2 cellular contexts compared by ENCODE assay signal in genomic region chr9:134441227-134442086, GRCh38.
A peak's percentile ranks its signal among the peaks of the same experiment; 100 is the strongest.
TF ChIP-seq lines count a peak whose summit lies in the region.

No MANE protein-coding gene starts in this region.

TF ChIP-seq in HEK293, 187 proteins besides CTCF, POLR2A, EP300 and RAD21:
- TF ChIP-seq ZNF148 (tag by site-specific recombination; IDR thresholded peaks at IDR 0.05; ENCODE audit: borderline replicate concordance) (0 out of 2 replicates have a peak, but pooled peaks have one; percentile 27), ZIC2 (tag by site-specific recombination; IDR thresholded peaks at IDR 0.05) (peak; percentile 77), ZNF18 (tag by site-specific recombination; IDR thresholded peaks at IDR 0.05) (peak; percentile 75), KLF1 (tag by site-specific recombination; IDR thresholded peaks at IDR 0.05) (peak; percentile 63)
- TF ChIP-seq, protein P1, sequence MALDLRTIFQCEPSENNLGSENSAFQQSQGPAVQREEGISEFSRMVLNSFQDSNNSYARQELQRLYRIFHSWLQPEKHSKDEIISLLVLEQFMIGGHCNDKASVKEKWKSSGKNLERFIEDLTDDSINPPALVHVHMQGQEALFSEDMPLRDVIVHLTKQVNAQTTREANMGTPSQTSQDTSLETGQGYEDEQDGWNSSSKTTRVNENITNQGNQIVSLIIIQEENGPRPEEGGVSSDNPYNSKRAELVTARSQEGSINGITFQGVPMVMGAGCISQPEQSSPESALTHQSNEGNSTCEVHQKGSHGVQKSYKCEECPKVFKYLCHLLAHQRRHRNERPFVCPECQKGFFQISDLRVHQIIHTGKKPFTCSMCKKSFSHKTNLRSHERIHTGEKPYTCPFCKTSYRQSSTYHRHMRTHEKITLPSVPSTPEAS (tag by site-specific recombination; IDR thresholded peaks at IDR 0.05), result peak; percentile 93
- TF ChIP-seq, protein P2, sequence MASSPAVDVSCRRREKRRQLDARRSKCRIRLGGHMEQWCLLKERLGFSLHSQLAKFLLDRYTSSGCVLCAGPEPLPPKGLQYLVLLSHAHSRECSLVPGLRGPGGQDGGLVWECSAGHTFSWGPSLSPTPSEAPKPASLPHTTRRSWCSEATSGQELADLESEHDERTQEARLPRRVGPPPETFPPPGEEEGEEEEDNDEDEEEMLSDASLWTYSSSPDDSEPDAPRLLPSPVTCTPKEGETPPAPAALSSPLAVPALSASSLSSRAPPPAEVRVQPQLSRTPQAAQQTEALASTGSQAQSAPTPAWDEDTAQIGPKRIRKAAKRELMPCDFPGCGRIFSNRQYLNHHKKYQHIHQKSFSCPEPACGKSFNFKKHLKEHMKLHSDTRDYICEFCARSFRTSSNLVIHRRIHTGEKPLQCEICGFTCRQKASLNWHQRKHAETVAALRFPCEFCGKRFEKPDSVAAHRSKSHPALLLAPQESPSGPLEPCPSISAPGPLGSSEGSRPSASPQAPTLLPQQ (tag by site-specific recombination; IDR thresholded peaks at IDR 0.05), result no peak

TF ChIP-seq in K562, 482 proteins besides CTCF, POLR2A, EP300 and RAD21 (continued from another document):
- TF ChIP-seq BCLAF1 (IDR thresholded peaks at IDR 0.05; ENCODE audit: borderline replicate concordance in 1 of 2, control insufficient read depth in 1 of 2, low read depth in 2 of 2, low read length in 1 of 2) (0 out of 4 replicates have a peak, but pooled peaks of 1 of the 2 experiments have one; percentile 70), ZBTB43 (CRISPR knock-in tag; IDR thresholded peaks at IDR 0.05) (no peak), POLR2AphosphoS5 (IDR thresholded peaks at IDR 0.05; ENCODE audit: control insufficient read depth, insufficient read depth, low read depth, low read length) (no peak), UBTF (IDR thresholded peaks at IDR 0.05; ENCODE audit: borderline replicate concordance in 1 of 2, low read depth in 2 of 2, low read length in 2 of 2) (no peak), ZNF324 (CRISPR knock-in tag; IDR thresholded peaks at IDR 0.05) (no peak), CC2D1A (IDR thresholded peaks at IDR 0.05) (no peak), NFXL1 (CRISPR knock-in tag; IDR thresholded peaks at IDR 0.05) (no peak), FOXJ2 (tag; IDR thresholded peaks at IDR 0.05) (no peak), ARID2 (IDR thresholded peaks at IDR 0.05) (no peak), HDAC3 (IDR thresholded peaks at IDR 0.05; ENCODE audit: borderline replicate concordance, partially characterized antibody) (no peak), FOXP1 (CRISPR knock-in tag; IDR thresholded peaks at IDR 0.05) (no peak), DDX20 (tag; IDR thresholded peaks at IDR 0.05; ENCODE audit: low read depth) (no peak), CBX2 (IDR thresholded peaks at IDR 0.05; ENCODE audit: insufficient read depth, low read length, poor library complexity, severe bottlenecking) (no peak), SMAD1 (IDR thresholded peaks at IDR 0.05; ENCODE audit: low read depth, low read length, partially characterized antibody) (no peak), ZNF583 (CRISPR knock-in tag; IDR thresholded peaks at IDR 0.05) (no peak), ZNF3 (CRISPR knock-in tag; IDR thresholded peaks at IDR 0.05) (no peak), ATF7 (IDR thresholded peaks at IDR 0.05) (no peak), ZNF655 (CRISPR knock-in tag; IDR thresholded peaks at IDR 0.05) (no peak), KDM1A (IDR thresholded peaks at IDR 0.05) (peak in 1 of 2 experiments; percentile 30; a peak in 1 of 4 replicates), SUPT5H (IDR thresholded peaks at IDR 0.05) (peak; percentile 32; the same call in 1 of the 2 replicates), DACH1 (IDR thresholded peaks at IDR 0.05; ENCODE audit: partially characterized antibody) (no peak), ZNF764 (CRISPR knock-in tag; IDR thresholded peaks at IDR 0.05; ENCODE audit: low read depth) (no peak), RBM34 (IDR thresholded peaks at IDR 0.05; ENCODE audit: borderline replicate concordance, insufficient read depth, low read length) (no peak)
- TF ChIP-seq, protein P3, sequence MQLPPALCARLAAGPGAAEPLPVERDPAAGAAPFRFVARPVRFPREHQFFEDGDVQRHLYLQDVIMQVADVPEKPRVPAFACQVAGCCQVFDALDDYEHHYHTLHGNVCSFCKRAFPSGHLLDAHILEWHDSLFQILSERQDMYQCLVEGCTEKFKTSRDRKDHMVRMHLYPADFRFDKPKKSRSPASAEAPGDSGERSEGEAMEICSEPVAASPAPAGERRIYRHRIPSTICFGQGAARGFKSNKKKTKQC (CRISPR knock-in tag; IDR thresholded peaks at IDR 0.05), result no peak
- TF ChIP-seq, protein P4, sequence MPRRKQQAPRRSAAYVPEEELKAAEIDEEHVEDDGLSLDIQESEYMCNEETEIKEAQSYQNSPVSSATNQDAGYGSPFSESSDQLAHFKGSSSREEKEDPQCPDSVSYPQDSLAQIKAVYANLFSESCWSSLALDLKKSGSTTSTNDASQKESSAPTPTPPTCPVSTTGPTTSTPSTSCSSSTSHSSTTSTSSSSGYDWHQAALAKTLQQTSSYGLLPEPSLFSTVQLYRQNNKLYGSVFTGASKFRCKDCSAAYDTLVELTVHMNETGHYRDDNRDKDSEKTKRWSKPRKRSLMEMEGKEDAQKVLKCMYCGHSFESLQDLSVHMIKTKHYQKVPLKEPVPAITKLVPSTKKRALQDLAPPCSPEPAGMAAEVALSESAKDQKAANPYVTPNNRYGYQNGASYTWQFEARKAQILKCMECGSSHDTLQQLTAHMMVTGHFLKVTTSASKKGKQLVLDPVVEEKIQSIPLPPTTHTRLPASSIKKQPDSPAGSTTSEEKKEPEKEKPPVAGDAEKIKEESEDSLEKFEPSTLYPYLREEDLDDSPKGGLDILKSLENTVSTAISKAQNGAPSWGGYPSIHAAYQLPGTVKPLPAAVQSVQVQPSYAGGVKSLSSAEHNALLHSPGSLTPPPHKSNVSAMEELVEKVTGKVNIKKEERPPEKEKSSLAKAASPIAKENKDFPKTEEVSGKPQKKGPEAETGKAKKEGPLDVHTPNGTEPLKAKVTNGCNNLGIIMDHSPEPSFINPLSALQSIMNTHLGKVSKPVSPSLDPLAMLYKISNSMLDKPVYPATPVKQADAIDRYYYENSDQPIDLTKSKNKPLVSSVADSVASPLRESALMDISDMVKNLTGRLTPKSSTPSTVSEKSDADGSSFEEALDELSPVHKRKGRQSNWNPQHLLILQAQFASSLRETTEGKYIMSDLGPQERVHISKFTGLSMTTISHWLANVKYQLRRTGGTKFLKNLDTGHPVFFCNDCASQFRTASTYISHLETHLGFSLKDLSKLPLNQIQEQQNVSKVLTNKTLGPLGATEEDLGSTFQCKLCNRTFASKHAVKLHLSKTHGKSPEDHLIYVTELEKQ (CRISPR knock-in tag; IDR thresholded peaks at IDR 0.05), result no peak
